ENCODE assay signal across 10 cellular contexts in genomic region chr6:42454428-42454791, GRCh38. TPM values are rescaled to one million over a fixed set of nuclear protein-coding genes. Genes with fewer than 3 reads are reported as not detected.
DNase-seq lines count a peak whose midpoint lies in the region; ATAC-seq and TF ChIP-seq lines count a peak whose summit lies in the region.
"Had no signal": no experiment of that assay in that cellular context is flagged by ENCODE, and none has a peak within 500 bp of the region (broad histone marks: within the 10 kb centered on the region; RNA-seq: fewer than 3 reads in every experiment).

No MANE protein-coding gene starts in this region.

- intact Hi-C loops in colonic mucosa (cut with DNase I), result no loop called here

- H3K9me3 ChIP-seq in colonic mucosa (no peaks in the 10 kb centered on the region), mucosa of rectum (ENCODE audit: control insufficient read depth in 2 of 2, low read length in 2 of 2) (no peaks in the 10 kb centered on the region)
- H3K9me3 ChIP-seq: upper lobe of right lung had no signal

- peak overlapping the region; percentile 14 for H3K27ac Mint-ChIP-seq in stimulated activated naive CD8-positive, alpha-beta T cell treated with anti-CD3 and anti-CD28 coated beads, Interleukin-15, Interleukin-2, amounts not matched to agents 100 ng/mL and 50 ng/mL, for 24 hours
- H3K27ac Mint-ChIP-seq in stimulated activated naive CD8-positive, alpha-beta T cell treated with anti-CD3 and anti-CD28 coated beads, Interleukin-15, amount 100 ng/mL, for 72 hours, result no peak overlapping the region

- no peaks in the 10 kb centered on the region for H3K9me3 Mint-ChIP-seq in stimulated activated naive CD8-positive, alpha-beta T cell treated with anti-CD3 and anti-CD28 coated beads, Interleukin-15, Interleukin-2, amounts not matched to agents 100 ng/mL and 50 ng/mL, for 24 hours
- H3K9me3 Mint-ChIP-seq in stimulated activated naive CD8-positive, alpha-beta T cell treated with anti-CD3 and anti-CD28 coated beads, Interleukin-15, amount 100 ng/mL, for 72 hours, result no peaks in the 10 kb centered on the region

- no peaks in the 10 kb centered on the region for H3K36me3 ChIP-seq in colonic mucosa
- no peaks in the 10 kb centered on the region for H3K36me3 ChIP-seq in mucosa of rectum (ENCODE audit: control insufficient read depth in 2 of 2, insufficient read depth in 2 of 2, low read length in 2 of 2)
- H3K36me3 ChIP-seq: upper lobe of right lung had no signal

- no peaks in the 10 kb centered on the region for H3K27me3 ChIP-seq in colonic mucosa
- no peaks in the 10 kb centered on the region for H3K27me3 ChIP-seq in mucosa of rectum (ENCODE audit: control insufficient read depth in 2 of 2, insufficient read depth in 2 of 2, low read length in 2 of 2)
- H3K27me3 ChIP-seq: upper lobe of right lung had no signal

- H3K27ac ChIP-seq in colonic mucosa (peak overlapping the region; percentile 93), mucosa of rectum (ENCODE audit: low read depth in 2 of 2, low read length in 2 of 2) (peak overlapping the region; percentile 85 to 93)
- H3K27ac ChIP-seq: upper lobe of right lung had no signal

- DNase-seq in stimulated activated naive CD8-positive, alpha-beta T cell treated with anti-CD3 and anti-CD28 coated beads, Interleukin-15, amount 100 ng/mL, for 72 hours, result no peak
- DNase-seq in colonic mucosa (peak; percentile 80), activated gamma-delta T cell treated with Interleukin-2 at 50 U/mL for 16 hours (no peak), RPMI8226 (no peak)
- DNase-seq: DND-41, upper lobe of right lung had no signal

- H3K4me3 ChIP-seq in colonic mucosa (peak overlapping the region; percentile 81), mucosa of rectum (ENCODE audit: low read length in 2 of 2) (peak overlapping the region; percentile 72 to 86)

- H3K4me1 Mint-ChIP-seq in stimulated activated naive CD8-positive, alpha-beta T cell treated with anti-CD3 and anti-CD28 coated beads, Interleukin-15, Interleukin-2, amounts not matched to agents 100 ng/mL and 50 ng/mL, for 24 hours (ENCODE audit: low read depth), result peaks cover 32% of the 10 kb centered on the region
- peaks cover 26% of the 10 kb centered on the region for H3K4me1 Mint-ChIP-seq in stimulated activated naive CD8-positive, alpha-beta T cell treated with anti-CD3 and anti-CD28 coated beads, Interleukin-15, amount 100 ng/mL, for 72 hours

- TF ChIP-seq CTCF in colonic mucosa (IDR thresholded peaks at IDR 0.05), result no peak

- H3K4me3 Mint-ChIP-seq in stimulated activated naive CD8-positive, alpha-beta T cell treated with anti-CD3 and anti-CD28 coated beads, Interleukin-15, Interleukin-2, amounts not matched to agents 100 ng/mL and 50 ng/mL, for 24 hours, result peak overlapping the region; percentile 89
- peak overlapping the region in 1 of 2 donors; percentile 91 for H3K4me3 Mint-ChIP-seq in stimulated activated naive CD8-positive, alpha-beta T cell treated with anti-CD3 and anti-CD28 coated beads, Interleukin-15, amount 100 ng/mL, for 72 hours

- ATAC-seq in stimulated activated naive CD8-positive, alpha-beta T cell treated with anti-CD3 and anti-CD28 coated beads, Interleukin-15, amount 100 ng/mL, for 72 hours, result no peak
- ATAC-seq in HG03135 (IDR thresholded peaks at IDR 0.05; ENCODE audit: unreplicated experiment), result no peak
- no peak for ATAC-seq in GM19035 (IDR thresholded peaks at IDR 0.05; ENCODE audit: unreplicated experiment)

- H3K27me3 Mint-ChIP-seq in stimulated activated naive CD8-positive, alpha-beta T cell treated with anti-CD3 and anti-CD28 coated beads, Interleukin-15, Interleukin-2, amounts not matched to agents 100 ng/mL and 50 ng/mL, for 24 hours, result peaks cover 9% of the 10 kb centered on the region
- H3K27me3 Mint-ChIP-seq in stimulated activated naive CD8-positive, alpha-beta T cell treated with anti-CD3 and anti-CD28 coated beads, Interleukin-15, amount 100 ng/mL, for 72 hours, result peaks cover 15% of the 10 kb centered on the region

- peak overlapping the region; percentile 39 to 92 for H3K9ac ChIP-seq in colonic mucosa (ENCODE audit: low read depth in 2 of 2, low read length in 2 of 2)
- peak overlapping the region; percentile 70 to 75 for H3K9ac ChIP-seq in mucosa of rectum (ENCODE audit: low read depth in 1 of 2, low read length in 2 of 2)

- H3K4me1 ChIP-seq in colonic mucosa (no peaks in the 10 kb centered on the region), mucosa of rectum (ENCODE audit: control insufficient read depth in 2 of 2, insufficient read depth in 2 of 2, low read length in 2 of 2) (peaks cover 15 to 23% of the 10 kb centered on the region in 2 donors)

- no peaks in the 10 kb centered on the region for H3K36me3 Mint-ChIP-seq in stimulated activated naive CD8-positive, alpha-beta T cell treated with anti-CD3 and anti-CD28 coated beads, Interleukin-15, Interleukin-2, amounts not matched to agents 100 ng/mL and 50 ng/mL, for 24 hours (ENCODE audit: low read depth)

RNA-seq across cellular contexts. Expression of gene TRERF1, which starts 2.7 kb away (rescaled TPM):
- total RNA-seq in colonic mucosa, result 1 to 10 TPM; 3.5 to 3.8 TPM
